8 cellular contexts compared by ENCODE assay signal in the genomic region with DNA sequence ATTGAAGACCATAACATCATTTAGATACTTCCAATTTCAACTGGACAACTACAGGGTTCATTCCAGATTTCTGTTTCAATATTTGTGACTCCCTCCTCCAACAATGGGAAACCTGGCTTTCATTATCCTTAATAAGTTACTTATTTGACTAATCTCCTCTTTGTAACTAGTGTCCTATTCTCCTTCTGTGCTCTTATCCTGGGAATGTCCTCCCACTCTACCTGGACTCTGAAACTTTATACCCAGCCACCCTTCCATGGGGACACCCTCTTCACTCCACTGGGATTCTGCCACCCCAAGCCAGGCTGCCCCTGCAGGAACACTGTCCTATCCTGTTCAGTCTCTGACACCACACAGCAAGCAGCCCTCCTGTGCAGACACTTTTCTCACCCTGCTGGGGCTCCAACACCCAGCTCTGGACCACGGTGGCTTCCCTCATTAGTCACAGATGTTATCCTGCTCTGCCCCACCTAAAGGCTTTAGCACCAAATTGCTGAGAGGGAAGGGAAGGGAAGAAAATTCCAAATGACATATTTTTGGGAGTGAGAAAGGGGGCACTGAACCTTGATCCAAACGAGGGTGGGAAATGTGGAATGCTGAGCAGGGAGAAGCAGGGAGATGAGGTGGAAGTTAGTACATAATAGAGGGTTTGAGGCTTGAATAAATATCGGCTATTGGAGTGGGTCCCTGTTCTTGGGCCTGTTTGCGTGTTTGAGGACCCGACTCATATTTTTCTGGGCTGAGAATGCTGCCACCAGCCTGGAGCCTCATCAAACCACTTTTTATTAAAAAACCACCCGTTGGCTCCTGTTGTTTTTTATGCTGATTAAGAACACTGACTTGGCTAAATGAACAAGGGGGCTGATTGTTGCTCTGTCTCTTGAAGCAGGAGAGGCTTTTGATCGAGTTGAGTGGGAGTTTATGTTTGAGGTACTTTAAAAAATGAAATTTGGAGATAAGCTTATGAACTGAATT. TPM values are rescaled to one million over a fixed set of nuclear protein-coding genes. Genes with fewer than 3 reads are reported as not detected.
DNase-seq lines count a peak whose midpoint lies in the region; ATAC-seq and TF ChIP-seq lines count a peak whose summit lies in the region.

No MANE protein-coding gene starts in this region.

- peak overlapping the region; percentile 14 for H3K27ac Mint-ChIP-seq in activated naive CD8-positive, alpha-beta T cell treated with anti-CD3 and anti-CD28 coated beads, Interleukin-2, amount 50 U/mL, for 24 hours
- no peak overlapping the region for H3K27ac Mint-ChIP-seq in activated naive CD8-positive, alpha-beta T cell treated with anti-CD3 and anti-CD28 coated beads for 36 hours

- H3K4me1 Mint-ChIP-seq in activated naive CD8-positive, alpha-beta T cell treated with anti-CD3 and anti-CD28 coated beads, Interleukin-2, amount 50 U/mL, for 24 hours = peaks cover 21% of the 10 kb centered on the region
- peaks cover 9% of the 10 kb centered on the region for H3K4me1 Mint-ChIP-seq in activated naive CD8-positive, alpha-beta T cell treated with anti-CD3 and anti-CD28 coated beads for 36 hours

- H3K36me3 ChIP-seq in SJCRH30 = no peaks in the 10 kb centered on the region

- TF ChIP-seq CTCF in fibroblast of pulmonary artery (IDR thresholded peaks at IDR 0.05; ENCODE audit: low read length, missing control alignments) = no peak

- H3K27me3 Mint-ChIP-seq in activated naive CD8-positive, alpha-beta T cell treated with anti-CD3 and anti-CD28 coated beads, Interleukin-2, amount 50 U/mL, for 24 hours = no peaks in the 10 kb centered on the region
- peaks cover 8% of the 10 kb centered on the region for H3K27me3 Mint-ChIP-seq in activated naive CD8-positive, alpha-beta T cell treated with anti-CD3 and anti-CD28 coated beads for 36 hours

- H3K4me3 Mint-ChIP-seq in activated naive CD8-positive, alpha-beta T cell treated with anti-CD3 and anti-CD28 coated beads, Interleukin-2, amount 50 U/mL, for 24 hours = no peak overlapping the region
- H3K4me3 Mint-ChIP-seq in activated naive CD8-positive, alpha-beta T cell treated with anti-CD3 and anti-CD28 coated beads for 36 hours = no peak overlapping the region

- H3K27me3 ChIP-seq in SJCRH30 = no peaks in the 10 kb centered on the region

- peaks cover 14% of the 10 kb centered on the region; the same call in 1 of the 2 replicates for H3K4me1 ChIP-seq in SJCRH30

- H3K9me3 Mint-ChIP-seq in activated naive CD8-positive, alpha-beta T cell treated with anti-CD3 and anti-CD28 coated beads, Interleukin-2, amount 50 U/mL, for 24 hours = no peaks in the 10 kb centered on the region
- no peaks in the 10 kb centered on the region for H3K9me3 Mint-ChIP-seq in activated naive CD8-positive, alpha-beta T cell treated with anti-CD3 and anti-CD28 coated beads for 36 hours

- peak overlapping the region; percentile 87 for H3K27ac ChIP-seq in SJCRH30

- peak overlapping the region; percentile 20 for H3K4me3 ChIP-seq in SJCRH30
- H3K4me3 ChIP-seq in fibroblast of pulmonary artery (replicated peaks; ENCODE audit: low read depth, low read length) = no peak overlapping the region

- H3K36me3 Mint-ChIP-seq in activated naive CD8-positive, alpha-beta T cell treated with anti-CD3 and anti-CD28 coated beads, Interleukin-2, amount 50 U/mL, for 24 hours (ENCODE audit: low read depth) = no peaks in the 10 kb centered on the region
- peaks cover 1% of the 10 kb centered on the region for H3K36me3 Mint-ChIP-seq in activated naive CD8-positive, alpha-beta T cell treated with anti-CD3 and anti-CD28 coated beads for 36 hours

- H3K9me3 ChIP-seq in SJCRH30 (replicated peaks) = no peaks in the 10 kb centered on the region

- ATAC-seq in activated naive CD8-positive, alpha-beta T cell treated with anti-CD3 and anti-CD28 coated beads, Interleukin-2, amount 50 U/mL, for 24 hours = no peak

- DNase-seq in activated naive CD8-positive, alpha-beta T cell treated with anti-CD3 and anti-CD28 coated beads, Interleukin-2, amount 50 U/mL, for 24 hours = no peak
- DNase-seq in activated naive CD8-positive, alpha-beta T cell treated with anti-CD3 and anti-CD28 coated beads for 36 hours = no peak
- DNase-seq in SJCRH30 = peak; percentile 80 to 83
- DNase-seq in fibroblast of pulmonary artery (ENCODE audit: low read depth) = peak; percentile 25
- peak; percentile 38 for DNase-seq in stromal cell of bone marrow (ENCODE audit: low read depth)
- no peak for DNase-seq in kidney glomerular epithelial cell (lab: John Stamatoyannopoulos, UW)
- DNase-seq in activated T-cell treated with anti-CD3 and anti-CD28 coated beads, Interleukin-2, amount 50 U/mL, for 1 hour = no peak
- no peak for DNase-seq in NCI-H446 treated with DMSO at 0.1 percent for 48 hours (lab: John Stamatoyannopoulos, UW)

RNA-seq across cellular contexts. Expression of a gene that starts 54.0 kb away (rescaled TPM):
- total RNA-seq in activated naive CD8-positive, alpha-beta T cell treated with anti-CD3 and anti-CD28 coated beads for 36 hours = 10 to 100 TPM; 47.5 to 48.7 TPM
- total RNA-seq in SJCRH30 (2014; rRNA removed; shearing (Covaris generic)) = 54.9 and 64.5 TPM in 2 replicates

Comparison
In these comparisons a context has a peak if more than half of its experiments do, and no peak if none do; other contexts are left out.
1. DNase-seq: peak in SJCRH30 (2 of 2), fibroblast of pulmonary artery (single experiment) and stromal cell of bone marrow (single experiment); none in activated naive CD8-positive, alpha-beta T cell treated with anti-CD3 and anti-CD28 coated beads, Interleukin-2, amount 50 U/mL, for 24 hours (single experiment), activated naive CD8-positive, alpha-beta T cell treated with anti-CD3 and anti-CD28 coated beads for 36 hours (single experiment), kidney glomerular epithelial cell (single experiment), activated T-cell treated with anti-CD3 and anti-CD28 coated beads, Interleukin-2, amount 50 U/mL, for 1 hour (single experiment) and NCI-H446 treated with DMSO at 0.1 percent for 48 hours (single experiment).